ENCODE assay signal across 1 cellular context in the genomic region with DNA sequence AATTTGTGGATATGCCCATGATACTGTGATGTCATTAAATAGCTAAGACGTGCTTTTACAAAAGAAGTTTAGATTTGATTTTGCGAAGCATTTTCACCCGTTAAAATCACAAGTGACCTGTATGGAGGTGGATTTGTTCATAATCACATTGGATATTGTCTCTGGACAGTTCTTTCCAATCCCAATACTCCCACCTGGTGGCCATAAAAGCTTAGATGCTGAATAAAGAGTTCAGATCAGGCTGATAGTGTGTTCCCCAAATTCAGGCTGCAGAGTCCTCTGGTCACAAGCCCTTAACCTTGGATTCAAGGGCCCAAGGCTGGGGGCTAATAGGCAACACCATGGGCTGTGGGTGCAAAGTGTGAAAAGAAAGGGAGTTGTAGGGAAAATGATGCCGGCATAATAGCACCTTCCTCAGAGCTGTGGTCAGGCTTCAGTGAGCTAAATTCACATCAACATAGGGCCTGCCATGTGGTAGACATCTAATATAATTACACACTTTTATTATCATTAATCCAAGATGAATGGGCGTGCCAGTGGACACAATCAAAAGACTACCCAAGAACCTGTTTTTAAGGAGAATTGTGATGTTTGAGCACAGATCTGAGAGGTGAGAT.
TF ChIP-seq lines count a peak whose summit lies in the region.

No MANE protein-coding gene starts in this region.

TF ChIP-seq in H1, 55 proteins besides CTCF, POLR2A, EP300 and RAD21:
- TF ChIP-seq EGR1 (IDR thresholded peaks at IDR 0.05; ENCODE audit: borderline replicate concordance, low read depth, low read length) (no peak), CBX8 (IDR thresholded peaks at IDR 0.05; ENCODE audit: borderline replicate concordance, low read depth, low read length) (no peak), GTF2F1 (IDR thresholded peaks at IDR 0.05; ENCODE audit: borderline replicate concordance, low read depth, low read length) (no peak), CHD1 (IDR thresholded peaks at IDR 0.05; ENCODE audit: low read depth, low read length) (no peak), YY1 (IDR thresholded peaks at IDR 0.05; ENCODE audit: low read depth, low read length) (no peak), SIN3A (conservative IDR thresholded peaks at IDR 0.05 in 1 of 2, IDR thresholded peaks at IDR 0.05 in 1 of 2; ENCODE audit: low read depth in 1 of 2, low read length in 2 of 2) (no peak), SRF (IDR thresholded peaks at IDR 0.05; ENCODE audit: low read depth, low read length) (no peak), EZH2 (IDR thresholded peaks at IDR 0.05; ENCODE audit: low read depth, low read length, severe bottlenecking) (no peak), POLR2AphosphoS5 (IDR thresholded peaks at IDR 0.05; ENCODE audit: low read depth, low read length) (no peak), HDAC6 (IDR thresholded peaks at IDR 0.05; ENCODE audit: low read depth, low read length) (no peak), RNF2 (IDR thresholded peaks at IDR 0.05; ENCODE audit: borderline replicate concordance, low read depth, low read length, missing control alignments, poor library complexity, severe bottlenecking) (no peak), CBX5 (IDR thresholded peaks at IDR 0.05; ENCODE audit: low read depth, low read length) (no peak), KDM1A (IDR thresholded peaks at IDR 0.05; ENCODE audit: borderline replicate concordance, low read length) (no peak), PHF8 (conservative IDR thresholded peaks at IDR 0.05; ENCODE audit: low read depth, low read length) (no peak), BACH1 (IDR thresholded peaks at IDR 0.05; ENCODE audit: low read length) (no peak), BRCA1 (IDR thresholded peaks at IDR 0.05; ENCODE audit: low read depth, low read length) (no peak), SUZ12 (IDR thresholded peaks at IDR 0.05; ENCODE audit: low read length) (no peak)
- TF ChIP-seq, protein P1, sequence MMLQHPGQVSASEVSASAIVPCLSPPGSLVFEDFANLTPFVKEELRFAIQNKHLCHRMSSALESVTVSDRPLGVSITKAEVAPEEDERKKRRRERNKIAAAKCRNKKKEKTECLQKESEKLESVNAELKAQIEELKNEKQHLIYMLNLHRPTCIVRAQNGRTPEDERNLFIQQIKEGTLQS (IDR thresholded peaks at IDR 0.05; ENCODE audit: insufficient read depth, low read depth, low read length), result no peak
- TF ChIP-seq, protein P2, sequence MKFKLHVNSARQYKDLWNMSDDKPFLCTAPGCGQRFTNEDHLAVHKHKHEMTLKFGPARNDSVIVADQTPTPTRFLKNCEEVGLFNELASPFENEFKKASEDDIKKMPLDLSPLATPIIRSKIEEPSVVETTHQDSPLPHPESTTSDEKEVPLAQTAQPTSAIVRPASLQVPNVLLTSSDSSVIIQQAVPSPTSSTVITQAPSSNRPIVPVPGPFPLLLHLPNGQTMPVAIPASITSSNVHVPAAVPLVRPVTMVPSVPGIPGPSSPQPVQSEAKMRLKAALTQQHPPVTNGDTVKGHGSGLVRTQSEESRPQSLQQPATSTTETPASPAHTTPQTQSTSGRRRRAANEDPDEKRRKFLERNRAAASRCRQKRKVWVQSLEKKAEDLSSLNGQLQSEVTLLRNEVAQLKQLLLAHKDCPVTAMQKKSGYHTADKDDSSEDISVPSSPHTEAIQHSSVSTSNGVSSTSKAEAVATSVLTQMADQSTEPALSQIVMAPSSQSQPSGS (IDR thresholded peaks at IDR 0.05; ENCODE audit: low read length), result no peak
